In the genomic region with DNA sequence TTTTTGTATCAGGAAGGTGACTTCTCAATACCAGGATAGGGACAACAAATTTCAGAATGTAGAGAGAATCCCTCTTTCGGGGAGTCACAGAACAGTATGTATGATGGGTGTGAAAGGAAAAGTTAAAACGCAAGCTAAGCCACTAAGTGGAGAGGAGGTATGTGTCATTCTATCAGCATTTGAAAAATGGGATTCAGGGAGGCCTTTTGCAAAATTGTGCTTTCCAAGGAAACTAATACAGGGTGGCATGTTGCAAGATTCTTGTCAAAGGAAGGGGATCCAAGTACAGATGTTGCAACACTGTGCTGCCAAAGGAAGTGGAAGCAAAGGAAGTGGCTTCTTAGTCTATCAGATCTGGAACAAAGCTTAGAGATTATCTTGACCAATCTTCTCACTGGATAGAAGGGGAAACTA, we compare ENCODE assay signal across 8 cellular contexts. TPM values are rescaled to one million over a fixed set of nuclear protein-coding genes. Genes with fewer than 3 reads are reported as not detected.
A peak's percentile ranks its signal among the peaks of the same experiment; 100 is the strongest.
DNase-seq lines count a peak whose midpoint lies in the region; ATAC-seq, FAIRE-seq and TF ChIP-seq lines count a peak whose summit lies in the region.

No MANE protein-coding gene starts in this region.

- H3K4me1 Mint-ChIP-seq in CD8-positive, alpha-beta T cell (ENCODE audit: low read depth): peaks cover 62% of the 10 kb centered on the region
- peaks cover 64% of the 10 kb centered on the region for H3K4me1 Mint-ChIP-seq in endothelial cell (ENCODE audit: unreplicated experiment)
- peaks cover 42% of the 10 kb centered on the region for H3K4me1 Mint-ChIP-seq in osteocyte (ENCODE audit: unreplicated experiment)

- FAIRE-seq in H54 (lab: Jason Lieb, UNC): no peak

- H3K27ac ChIP-seq in CD8-positive, alpha-beta T cell (ENCODE audit: low read depth, low read length): no peak overlapping the region
- H3K27ac ChIP-seq in Panc1 (ENCODE audit: low read length): no peak overlapping the region

- DNase-seq in CD8-positive, alpha-beta T cell: no peak
- DNase-seq in H54 (ENCODE audit: insufficient read length, low spot score): peak; percentile 63
- DNase-seq in Panc1 (ENCODE audit: low read depth, low spot score): no peak
- DNase-seq in endothelial cell (ENCODE audit: low spot score): no peak
- DNase-seq in osteocyte (ENCODE audit: extremely low spot score, unreplicated experiment): no peak
- DNase-seq in central memory CD4-positive, alpha-beta T cell: no peak
- DNase-seq in stimulated activated naive CD4-positive, alpha-beta T cell (lab: John Stamatoyannopoulos, UW): no peak

- in situ Hi-C loops in Panc1 (cut with HindIII; ENCODE audit: low pct_unique_long_range_greater_than_20kb, low sequenced_read_pairs): no loop called here

- no peaks in the 10 kb centered on the region for H3K9me3 Mint-ChIP-seq in CD8-positive, alpha-beta T cell
- H3K9me3 Mint-ChIP-seq in endothelial cell (ENCODE audit: unreplicated experiment) (no peaks in the 10 kb centered on the region), osteocyte (ENCODE audit: unreplicated experiment) (no peaks in the 10 kb centered on the region)

- no peaks in the 10 kb centered on the region for H3K27me3 Mint-ChIP-seq in CD8-positive, alpha-beta T cell (ENCODE audit: low read depth)
- peaks cover 21% of the 10 kb centered on the region for H3K27me3 Mint-ChIP-seq in endothelial cell (ENCODE audit: unreplicated experiment)
- H3K27me3 Mint-ChIP-seq in osteocyte (ENCODE audit: unreplicated experiment): no peaks in the 10 kb centered on the region

- intact Hi-C loops in CD8-positive, alpha-beta T cell (cut with DNase I, micrococcal nuclease): no loop called here
- intact Hi-C loops in Panc1 (cut with micrococcal nuclease; ENCODE audit: unreplicated experiment): no loop called here

- no TSS peak for BruUV-seq in Panc1 (replicated peaks; lab: Mats Ljungman, UMichigan)

- H3K4me1 ChIP-seq in CD8-positive, alpha-beta T cell (ENCODE audit: insufficient read depth, low read length): peaks cover 45% of the 10 kb centered on the region
- H3K4me1 ChIP-seq in Panc1 (ENCODE audit: control insufficient read depth, insufficient read depth, low read length): peaks cover 9% of the 10 kb centered on the region; the same call in 1 of the 2 replicates

- H3K36me3 Mint-ChIP-seq in CD8-positive, alpha-beta T cell: no peaks in the 10 kb centered on the region
- H3K36me3 Mint-ChIP-seq in endothelial cell (ENCODE audit: low read depth, unreplicated experiment): no peaks in the 10 kb centered on the region
- H3K36me3 Mint-ChIP-seq in osteocyte (ENCODE audit: unreplicated experiment): no peaks in the 10 kb centered on the region

- no peak for TF ChIP-seq CTCF in CD8-positive, alpha-beta T cell (IDR thresholded peaks at IDR 0.05)
- TF ChIP-seq CTCF in Panc1 (IDR thresholded peaks at IDR 0.05): no peak
- no peak for TF ChIP-seq CTCF in endothelial cell (IDR thresholded peaks at IDR 0.05; ENCODE audit: unreplicated experiment)
- TF ChIP-seq CTCF in osteocyte (IDR thresholded peaks at IDR 0.05): no peak

- no peaks in the 10 kb centered on the region for H3K36me3 ChIP-seq in CD8-positive, alpha-beta T cell (ENCODE audit: insufficient read depth, low read length)
- H3K36me3 ChIP-seq in Panc1 (ENCODE audit: control insufficient read depth, insufficient read depth, low read length): no peaks in the 10 kb centered on the region

- POLR2A ChIA-PET in CD8-positive, alpha-beta T cell (lab: Charles Lee): interaction anchor here (0.8 to 1.4 kb wide), 4 partner anchors 10 to 42 kb away, joined by 3 to 4 read pairs (median 3); no protein-coding TSS in a partner anchor
- POLR2A ChIA-PET in Panc1 (lab: Charles Lee): no interaction called here

- H3K9me3 ChIP-seq in CD8-positive, alpha-beta T cell (ENCODE audit: low read length): no peaks in the 10 kb centered on the region
- no peaks in the 10 kb centered on the region for H3K9me3 ChIP-seq in Panc1 (ENCODE audit: control insufficient read depth, insufficient read depth, low read depth, low read length)

- H3K4me3 Mint-ChIP-seq in CD8-positive, alpha-beta T cell: peak overlapping the region; percentile 52
- H3K4me3 Mint-ChIP-seq in endothelial cell (ENCODE audit: unreplicated experiment) (peak overlapping the region; percentile 43), osteocyte (ENCODE audit: unreplicated experiment) (no peak overlapping the region)

- H3K4me3 ChIP-seq in CD8-positive, alpha-beta T cell (ENCODE audit: low read depth, low read length): no peak overlapping the region
- no peak overlapping the region for H3K4me3 ChIP-seq in Panc1 (ENCODE audit: low read depth in 2 of 2, low read length in 2 of 2)

- peak; percentile 13 for ATAC-seq in CD8-positive, alpha-beta T cell
- ATAC-seq in Panc1 (peak; percentile 30), GM18907 (IDR thresholded peaks at IDR 0.05; ENCODE audit: unreplicated experiment) (no peak)

- no peak for TF ChIP-seq POLR2A in H54 (IDR thresholded peaks at IDR 0.05; ENCODE audit: low read depth, low read length)

- no peaks in the 10 kb centered on the region for H3K27me3 ChIP-seq in CD8-positive, alpha-beta T cell (ENCODE audit: insufficient read depth, low read length)
- no peaks in the 10 kb centered on the region for H3K27me3 ChIP-seq in Panc1 (ENCODE audit: control insufficient read depth, insufficient read depth, low read length)

- H3K27ac Mint-ChIP-seq in CD8-positive, alpha-beta T cell: peak overlapping the region; percentile 89
- H3K27ac Mint-ChIP-seq in endothelial cell (ENCODE audit: unreplicated experiment) (peak overlapping the region; percentile 93), osteocyte (ENCODE audit: unreplicated experiment) (peak overlapping the region; percentile 81)

- CTCF ChIA-PET in CD8-positive, alpha-beta T cell (lab: Charles Lee): interaction anchor here (0.8 to 2.0 kb wide), 5 partner anchors 11 to 46 kb away, joined by 3 to 9 read pairs (median 4); no protein-coding TSS in a partner anchor
- CTCF ChIA-PET in Panc1 (lab: Charles Lee): interaction anchor here (0.7 kb wide), 1 partner anchor 1038 kb away, joined by 9 read pairs; no protein-coding TSS in a partner anchor

RNA-seq across cellular contexts. Expression of a gene that starts 12.6 kb away (rescaled TPM):
- total RNA-seq in CD8-positive, alpha-beta T cell: 100 to 1,000 TPM; 133 to 134 TPM
- total RNA-seq in Panc1 (2021; ENCODE audit: unreplicated experiment) (81.9 TPM), endothelial cell (ENCODE audit: unreplicated experiment) (76.0 TPM), osteocyte (73.5 and 85.5 TPM in 2 replicates)
- 122 TPM for polyA plus RNA-seq in Panc1 (2012; ENCODE audit: insufficient read length)
